ENCODE assay signal across 36 cellular contexts in genomic region chr15:73948396-73948795, GRCh38. TPM values are rescaled to one million over a fixed set of nuclear protein-coding genes. Genes with fewer than 3 reads are reported as not detected.
"Had no signal": no experiment of that assay in that cellular context is flagged by ENCODE, and none has a peak within 500 bp of the region (broad histone marks: within the 10 kb centered on the region; RNA-seq: fewer than 3 reads in every experiment).

No MANE protein-coding gene starts in this region.

- H3K4me3 ChIP-seq: cardiac muscle cell, PC-9 had no signal

- FAIRE-seq: RCC 7860 had no signal

- H3K4me2 ChIP-seq: PC-9 had no signal

- H3K27ac Mint-ChIP-seq: activated CD8-positive, alpha-beta T cell treated with anti-CD3 and anti-CD28 coated beads for 36 hours; activated naive CD8-positive, alpha-beta T cell; activated naive CD8-positive, alpha-beta T cell treated with anti-CD3 and anti-CD28 coated beads, Interleukin-2, amount 50 U/mL, for 24 hours; activated T-cell treated with anti-CD3 and anti-CD28 coated beads, Interleukin-2, amount 50 U/mL, for 24 hours; activated T-helper 2 cell treated with anti-CD3 and anti-CD28 coated beads, Interferon-gamma antibody, Interleukin-2, Interleukin-4, amounts not matched to agents 10 μg/mL and 5 μg/mL and 100 μg/mL, durations not matched to agents 14 hours and 24 hours and 36 hours had no signal

- H3K36me3 Mint-ChIP-seq: activated naive CD8-positive, alpha-beta T cell had no signal

- DNase-seq: activated CD4-positive, alpha-beta T cell treated with anti-CD3 and anti-CD28 coated beads for 1 hour; activated CD4-positive, alpha-beta T cell treated with anti-CD3 and anti-CD28 coated beads for 48 hours; activated CD4-positive, CD25-positive, alpha-beta regulatory T cell; activated CD8-positive, alpha-beta T cell treated with anti-CD3 and anti-CD28 coated beads for 36 hours; activated gamma-delta T cell; activated naive CD4-positive, alpha-beta T cell treated with Interleukin-2 at 50 U/mL for 16 hours; activated naive CD8-positive, alpha-beta T cell treated with anti-CD3 and anti-CD28 coated beads, Interleukin-2, amount 50 U/mL, for 24 hours; activated T-cell treated with anti-CD3 and anti-CD28 coated beads, Interleukin-2, amount 50 U/mL, for 24 hours; anterior cingulate cortex; Kasumi-1; KG1; MM.1S; NCI-H1092 treated with DMSO at 0.1 percent for 48 hours; NCI-H1417; NCI-H146; NCI-H187; NCI-H2029 treated with DMSO at 0.1 percent for 48 hours; NCI-H2107; NCI-H2171; NCI-H510A; NCI-H526; NCI-H748 treated with DMSO at 0.1 percent for 48 hours; PC-9; SIG-M5; SW 1271; T-helper 1 cell; T-helper 2 cell; T-helper 9 cell had no signal

- ATAC-seq: activated CD8-positive, alpha-beta T cell treated with anti-CD3 and anti-CD28 coated beads for 36 hours; activated naive CD8-positive, alpha-beta T cell treated with anti-CD3 and anti-CD28 coated beads, Interleukin-2, amount 50 U/mL, for 24 hours; Right ventricle myocardium inferior had no signal

- H3K27ac ChIP-seq: cardiac muscle cell, PC-9, RWPE1, VCaP had no signal

- H3K9me3 Mint-ChIP-seq: activated CD8-positive, alpha-beta T cell treated with anti-CD3 and anti-CD28 coated beads for 36 hours; activated naive CD8-positive, alpha-beta T cell treated with anti-CD3 and anti-CD28 coated beads, Interleukin-2, amount 50 U/mL, for 24 hours; activated T-cell treated with anti-CD3 and anti-CD28 coated beads, Interleukin-2, amount 50 U/mL, for 24 hours; activated T-helper 2 cell treated with anti-CD3 and anti-CD28 coated beads, Interferon-gamma antibody, Interleukin-2, Interleukin-4, amounts not matched to agents 10 μg/mL and 5 μg/mL and 100 μg/mL, durations not matched to agents 14 hours and 24 hours and 36 hours had no signal

- H3K27me3 Mint-ChIP-seq: activated CD8-positive, alpha-beta T cell treated with anti-CD3 and anti-CD28 coated beads for 36 hours; activated naive CD8-positive, alpha-beta T cell; activated naive CD8-positive, alpha-beta T cell treated with anti-CD3 and anti-CD28 coated beads, Interleukin-2, amount 50 U/mL, for 24 hours; activated T-cell treated with anti-CD3 and anti-CD28 coated beads, Interleukin-2, amount 50 U/mL, for 24 hours had no signal

- H2AFZ ChIP-seq: PC-9 had no signal

- H3K4me3 Mint-ChIP-seq: activated CD8-positive, alpha-beta T cell treated with anti-CD3 and anti-CD28 coated beads for 36 hours; activated naive CD8-positive, alpha-beta T cell; activated naive CD8-positive, alpha-beta T cell treated with anti-CD3 and anti-CD28 coated beads, Interleukin-2, amount 50 U/mL, for 24 hours; activated T-cell treated with anti-CD3 and anti-CD28 coated beads, Interleukin-2, amount 50 U/mL, for 24 hours had no signal

- H3K27me3 ChIP-seq: cardiac muscle cell had no signal

RNA-seq across cellular contexts. Expression of gene LOXL1, which starts 22.1 kb away (rescaled TPM):
- total RNA-seq: OCI-LY7 had no signal
